Comparison of ENCODE assay signal across 28 cellular contexts in genomic region chr2:31191931-31192330, GRCh38. TPM values are rescaled to one million over a fixed set of nuclear protein-coding genes. Genes with fewer than 3 reads are reported as not detected.
"Had no signal": no experiment of that assay in that cellular context is flagged by ENCODE, and none has a peak within 500 bp of the region (broad histone marks: within the 10 kb centered on the region; RNA-seq: fewer than 3 reads in every experiment).

No MANE protein-coding gene starts in this region.

- H3K4me3 Mint-ChIP-seq: effector memory CD8-positive, alpha-beta T cell; mesothelial cell of epicardium; naive B cell; nephron; neural progenitor cell; stimulated activated effector memory CD8-positive, alpha-beta T cell treated with anti-CD3 and anti-CD28 coated beads, Interleukin-12 subunit alpha, Interleukin-12 subunit beta, amount 100 ng/mL, for 72 hours had no signal

- FAIRE-seq: endometrium, frontal cortex, kidney had no signal

- H2AFZ ChIP-seq: neural progenitor cell had no signal

- H3K27ac ChIP-seq: colonic mucosa, neural progenitor cell, ovary, psoas muscle, sigmoid colon, stomach, thyroid gland, uterus had no signal

- H3K4me1 ChIP-seq: colonic mucosa, neural progenitor cell, psoas muscle, sigmoid colon, stomach, thyroid gland, uterus had no signal

- DNase-seq: colonic mucosa; dermis blood vessel endothelial cell; effector memory CD8-positive, alpha-beta T cell; kidney; mesenchymal stem cell; mucosa of descending colon; naive B cell; nucleus accumbens; ovary; psoas muscle; right cardiac atrium; sigmoid colon; stimulated activated CD4-positive, alpha-beta T cell treated with anti-CD3 and anti-CD28 coated beads, Interleukin-2, amount 100 ng/mL, for 24 hours; stimulated activated CD4-positive, alpha-beta T cell treated with anti-CD3 and anti-CD28 coated beads, Interleukin-4, amount 100 ng/mL, for 24 hours; stimulated activated naive CD4-positive, alpha-beta T cell treated with Interleukin-2 at 50 U/mL for 16 hours; stomach; thyroid gland; trophoblast cell; uterus had no signal

- H3K36me3 ChIP-seq: colonic mucosa, neural progenitor cell, ovary, sigmoid colon, stomach, thyroid gland, uterus had no signal

- ATAC-seq: effector memory CD8-positive, alpha-beta T cell; left lobe of liver; mucosa of descending colon; psoas muscle; right cardiac atrium; stimulated activated effector memory CD8-positive, alpha-beta T cell treated with anti-CD3 and anti-CD28 coated beads, Interleukin-12 subunit alpha, Interleukin-12 subunit beta, amount 100 ng/mL, for 72 hours had no signal

- H3K9ac ChIP-seq: neural progenitor cell had no signal

- H3K4me2 ChIP-seq: neural progenitor cell had no signal

- H3K4me3 ChIP-seq: colonic mucosa, mucosa of descending colon, neural progenitor cell, ovary, psoas muscle, sigmoid colon, stomach, thyroid gland, uterus had no signal

- H3K9me3 ChIP-seq: colonic mucosa, mucosa of descending colon, ovary, psoas muscle, sigmoid colon, stomach, thyroid gland, uterus had no signal

- H3K27me3 ChIP-seq: colonic mucosa, neural progenitor cell, ovary, sigmoid colon, thyroid gland, uterus had no signal

- H3K36me3 Mint-ChIP-seq: mesothelial cell of epicardium; neural progenitor cell; stimulated activated effector memory CD8-positive, alpha-beta T cell treated with anti-CD3 and anti-CD28 coated beads, Interleukin-12 subunit alpha, Interleukin-12 subunit beta, amount 100 ng/mL, for 72 hours had no signal

- H3K27me3 Mint-ChIP-seq: effector memory CD8-positive, alpha-beta T cell; naive B cell had no signal

- H3K4me1 Mint-ChIP-seq: mesothelial cell of epicardium; nephron; neural progenitor cell; stimulated activated effector memory CD8-positive, alpha-beta T cell treated with anti-CD3 and anti-CD28 coated beads, Interleukin-12 subunit alpha, Interleukin-12 subunit beta, amount 100 ng/mL, for 72 hours had no signal

- H3K9me3 Mint-ChIP-seq: effector memory CD8-positive, alpha-beta T cell; mesothelial cell of epicardium; nephron; neural progenitor cell; stimulated activated effector memory CD8-positive, alpha-beta T cell treated with anti-CD3 and anti-CD28 coated beads, Interleukin-12 subunit alpha, Interleukin-12 subunit beta, amount 100 ng/mL, for 72 hours had no signal

- H3K27ac Mint-ChIP-seq: effector memory CD8-positive, alpha-beta T cell; mesothelial cell of epicardium; nephron; neural progenitor cell; stimulated activated effector memory CD8-positive, alpha-beta T cell treated with anti-CD3 and anti-CD28 coated beads, Interleukin-12 subunit alpha, Interleukin-12 subunit beta, amount 100 ng/mL, for 72 hours had no signal

RNA-seq across cellular contexts. Expression of gene CAPN14, which starts 25.4 kb away (rescaled TPM):
- total RNA-seq: dermis blood vessel endothelial cell, left lobe of liver, skeletal muscle tissue had no signal

RNA-seq across cellular contexts. Expression of gene GALNT14, which starts 53.7 kb away (rescaled TPM):
- total RNA-seq: lung microvascular endothelial cell had no signal
